Comparison of ENCODE assay signal across 17 cellular contexts in the genomic region with DNA sequence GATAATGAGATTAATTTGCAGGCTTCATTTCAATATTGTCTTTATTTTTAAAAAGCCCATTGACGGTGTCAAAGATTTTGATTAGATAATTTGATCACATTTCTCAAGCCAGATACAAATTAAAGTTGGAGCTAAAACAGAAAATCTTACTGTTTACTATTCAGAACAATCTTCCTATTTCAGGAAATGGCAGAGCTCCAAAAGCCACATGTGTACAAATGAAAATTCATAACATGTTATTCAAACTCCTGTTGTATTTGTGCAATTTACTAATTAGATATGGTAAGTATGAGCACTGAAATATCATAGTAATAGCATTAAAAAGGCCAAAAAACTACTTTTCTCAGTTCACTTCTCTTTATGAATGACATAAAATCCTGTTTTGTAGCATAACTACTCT.
DNase-seq lines count a peak whose midpoint lies in the region; ATAC-seq, FAIRE-seq and TF ChIP-seq lines count a peak whose summit lies in the region.
"Had no signal": no experiment of that assay in that cellular context is flagged by ENCODE, and none has a peak within 500 bp of the region (broad histone marks: within the 10 kb centered on the region; RNA-seq: fewer than 3 reads in every experiment).

No MANE protein-coding gene starts in this region.

- TF ChIP-seq POLR2A in endothelial cell of umbilical vein (IDR thresholded peaks at IDR 0.05; ENCODE audit: low read depth, low read length): no peak

- no peak for FAIRE-seq in endothelial cell of umbilical vein (lab: Jason Lieb, UNC)
- FAIRE-seq: G401.6, GM12892 had no signal

- intact Hi-C loops in endothelial cell of umbilical vein (cut with micrococcal nuclease) (no loop called here), aorta (cut with DNase I) (loop anchor here in 1 of 2 donors (10.0 kb wide), 1 partner anchor 1213 kb away; no protein-coding TSS in a partner anchor)

- H3K9me3 ChIP-seq in endothelial cell of umbilical vein (replicated peaks; ENCODE audit: control insufficient read depth, insufficient read depth, low read length): no peaks in the 10 kb centered on the region
- H3K9me3 ChIP-seq in aorta (ENCODE audit: control insufficient read depth, low read length): no peaks in the 10 kb centered on the region
- H3K9me3 ChIP-seq: Caco-2 had no signal

- dilution Hi-C loops in endothelial cell of umbilical vein (cut with MboI; ENCODE audit: extremely low pct_ligation_motif_present, low sequenced_read_pairs): no loop called here

- no TSS peak for BruUV-seq in endothelial cell of umbilical vein (replicated peaks; lab: Mats Ljungman, UMichigan)

- DNase-seq in NCI-H526 treated with DMSO at 0.1 percent for 48 hours (lab: John Stamatoyannopoulos, UW) (peak; percentile 25), NCI-H526 (lab: John Stamatoyannopoulos, UW) (no peak), G401 (ENCODE audit: low spot score) (peak; percentile 51), NCI-H446 treated with DMSO at 0.1 percent for 48 hours (lab: John Stamatoyannopoulos, UW) (peak; percentile 44), endothelial cell of umbilical vein (ENCODE audit: low read depth, low spot score) (peak; percentile 79), aorta (no peak), A172 (ENCODE audit: low spot score) (no peak)
- DNase-seq: 8988T; Caco-2; CD4-positive, alpha-beta memory T cell; DMS53; DMS79 treated with DMSO at 0.1 percent for 48 hours; H9 had no signal

- H3K4me3 ChIP-seq in endothelial cell of umbilical vein (replicated peaks in 1 of 3; ENCODE audit: insufficient read depth in 1 of 3, low read depth in 1 of 3, low read length in 3 of 3) (no peak overlapping the region), aorta (ENCODE audit: low read length in 2 of 2) (no peak overlapping the region)
- H3K4me3 ChIP-seq: GM23338 had no signal

- H3K27me3 ChIP-seq in endothelial cell of umbilical vein (ENCODE audit: control insufficient read depth in 2 of 2, insufficient read depth in 2 of 2, low read length in 2 of 2) (no peaks in the 10 kb centered on the region), aorta (ENCODE audit: control insufficient read depth in 1 of 2, insufficient read depth in 2 of 2, low read length in 1 of 2) (no peaks in the 10 kb centered on the region)

- H3K9ac ChIP-seq in endothelial cell of umbilical vein (replicated peaks; ENCODE audit: extremely low read depth, insufficient read depth, low read length): peak overlapping the region; percentile 9

- 43 to 47% methylated on average over 1 of the region's 1 CpG for WGBS in aorta, 2 donors

- no peaks in the 10 kb centered on the region for H4K20me1 ChIP-seq in endothelial cell of umbilical vein (replicated peaks; ENCODE audit: control insufficient read depth, extremely low read depth, insufficient read depth, low read length)

- CTCF ChIA-PET in endothelial cell of umbilical vein (lab: Charles Lee): interaction anchor here (0.8 to 2.0 kb wide), 6 partner anchors 8 to 1954 kb away, joined by 3 to 13 read pairs (median 3); no protein-coding TSS in a partner anchor

- H3K9me1 ChIP-seq in endothelial cell of umbilical vein (replicated peaks; ENCODE audit: control insufficient read depth, extremely low read depth, insufficient read depth, low read length): no peaks in the 10 kb centered on the region

- in situ Hi-C loops in G401 (cut with HindIII; ENCODE audit: low sequenced_read_pairs): no loop called here

- ATAC-seq in aorta (ENCODE audit: low FRiP score): no peak
- ATAC-seq: GM23338, HCT116 had no signal

- H3K4me2 ChIP-seq in endothelial cell of umbilical vein (ENCODE audit: insufficient read depth, low read length): no peak overlapping the region
- H3K4me2 ChIP-seq: GM23338 had no signal

- H3K27ac ChIP-seq in endothelial cell of umbilical vein (ENCODE audit: insufficient read depth, low read depth, low read length) (no peak overlapping the region), aorta (ENCODE audit: low read depth in 1 of 2, low read length in 2 of 2) (no peak overlapping the region)

- POLR2A ChIA-PET in endothelial cell of umbilical vein (lab: Charles Lee): no interaction called here

- no peak for TF ChIP-seq CTCF in endothelial cell of umbilical vein (IDR thresholded peaks at IDR 0.05; ENCODE audit: extremely low read depth in 1 of 2, insufficient read depth in 1 of 2, low read depth in 1 of 2, low read length in 2 of 2)

- H3K79me2 ChIP-seq in endothelial cell of umbilical vein (ENCODE audit: control insufficient read depth, insufficient read depth, low read length): no peaks in the 10 kb centered on the region

- H3K4me1 ChIP-seq in endothelial cell of umbilical vein (ENCODE audit: control insufficient read depth, extremely low read depth, insufficient read depth, low read length): peaks cover 19% of the 10 kb centered on the region
- no peaks in the 10 kb centered on the region for H3K4me1 ChIP-seq in aorta (ENCODE audit: control insufficient read depth in 1 of 2, insufficient read depth in 2 of 2, low read length in 2 of 2)
- H3K4me1 ChIP-seq: Caco-2 had no signal

- H3K36me3 ChIP-seq in endothelial cell of umbilical vein (ENCODE audit: control insufficient read depth in 2 of 2, extremely low read depth in 1 of 2, insufficient read depth in 2 of 2, low read length in 2 of 2): no peaks in the 10 kb centered on the region
- H3K36me3 ChIP-seq in aorta (ENCODE audit: control insufficient read depth in 1 of 2, insufficient read depth in 2 of 2, low read length in 1 of 2): no peaks in the 10 kb centered on the region

- H2AFZ ChIP-seq in endothelial cell of umbilical vein (ENCODE audit: low read depth, low read length): no peak overlapping the region
- H2AFZ ChIP-seq: GM23338 had no signal

TF ChIP-seq in endothelial cell of umbilical vein, 7 proteins besides CTCF, POLR2A, EP300 and RAD21:
- TF ChIP-seq FOS (IDR thresholded peaks at IDR 0.05; ENCODE audit: borderline replicate concordance, insufficient read depth, low read length) (no peak), POLR2AphosphoS5 (IDR thresholded peaks at IDR 0.05; ENCODE audit: insufficient read depth, low read depth, low read length) (no peak), MAX (IDR thresholded peaks at IDR 0.05; ENCODE audit: insufficient read depth, insufficient read length) (no peak)

Comparison
In these comparisons a context has a peak if more than half of its experiments do, and no peak if none do; other contexts are left out.
1. DNase-seq: peak in NCI-H526 treated with DMSO at 0.1 percent for 48 hours (single experiment), G401 (single experiment), NCI-H446 treated with DMSO at 0.1 percent for 48 hours (single experiment) and endothelial cell of umbilical vein (single experiment); none in NCI-H526 (0 of 2), aorta (0 of 2) and A172 (single experiment).